ENCODE assay signal across 14 cellular contexts in genomic region chr2:148545387-148546256, GRCh38.
DNase-seq lines count a peak whose midpoint lies in the region; ATAC-seq and TF ChIP-seq lines count a peak whose summit lies in the region.
"Had no signal": no experiment of that assay in that cellular context is flagged by ENCODE, and none has a peak within 500 bp of the region (broad histone marks: within the 10 kb centered on the region; RNA-seq: fewer than 3 reads in every experiment).

No MANE protein-coding gene starts in this region.

- peaks cover 2% of the 10 kb centered on the region for H3K36me3 Mint-ChIP-seq in activated naive CD4-positive, alpha-beta T cell treated with anti-CD3 and anti-CD28 coated beads, Interleukin-2, amount 10 ng/mL, durations not matched to agents 7 days and 5 days
- H3K36me3 Mint-ChIP-seq in activated CD8-positive, alpha-beta T cell treated with anti-CD3 and anti-CD28 coated beads for 36 hours (ENCODE audit: low read depth): no peaks in the 10 kb centered on the region
- no peaks in the 10 kb centered on the region for H3K36me3 Mint-ChIP-seq in Caco-2 (ENCODE audit: insufficient read depth, unreplicated experiment)
- H3K36me3 Mint-ChIP-seq: memory B cell had no signal

- peak; percentile 84 for ATAC-seq in activated CD8-positive, alpha-beta T cell treated with anti-CD3 and anti-CD28 coated beads for 36 hours
- no peak for ATAC-seq in HG02571 (IDR thresholded peaks at IDR 0.05; ENCODE audit: unreplicated experiment)

- H3K27ac ChIP-seq in neutrophil: peak overlapping the region; percentile 65
- no peak overlapping the region for H3K27ac ChIP-seq in WERI-Rb-1
- H3K27ac ChIP-seq: thoracic aorta had no signal

- intact Hi-C loops in activated CD8-positive, alpha-beta T cell treated with anti-CD3 and anti-CD28 coated beads for 36 hours (cut with micrococcal nuclease): no loop called here
- intact Hi-C loops in Caco-2 (cut with micrococcal nuclease; ENCODE audit: unreplicated experiment): no loop called here

- H3K4me2 ChIP-seq in Loucy (ENCODE audit: low read depth, low read length, poor library complexity, severe bottlenecking): peak overlapping the region; percentile 70

- POLR2A ChIA-PET in activated CD8-positive, alpha-beta T cell treated with anti-CD3 and anti-CD28 coated beads for 36 hours (lab: Charles Lee): interaction anchor here (0.5 to 1.9 kb wide), 7 partner anchors 11 to 1589 kb away, joined by 3 to 7 read pairs (median 3); no protein-coding TSS in a partner anchor
- POLR2A ChIA-PET in Caco-2 (lab: Charles Lee): no interaction called here

- H3K27me3 ChIP-seq in Loucy (ENCODE audit: insufficient read depth, low read length, poor library complexity, severe bottlenecking) (no peaks in the 10 kb centered on the region), neutrophil (no peaks in the 10 kb centered on the region), Caco-2 (replicated peaks; ENCODE audit: control insufficient read depth, insufficient read depth, low read length) (no peaks in the 10 kb centered on the region), WERI-Rb-1 (ENCODE audit: insufficient read depth, low read depth, severe bottlenecking) (no peaks in the 10 kb centered on the region)

- CTCF ChIA-PET in activated naive CD4-positive, alpha-beta T cell treated with anti-CD3 and anti-CD28 coated beads, Interleukin-2, amount 10 ng/mL, durations not matched to agents 7 days and 5 days (lab: Charles Lee): no interaction called here
- CTCF ChIA-PET in activated CD8-positive, alpha-beta T cell treated with anti-CD3 and anti-CD28 coated beads for 36 hours (lab: Charles Lee): interaction anchor here (1.1 to 2.0 kb wide), 2 partner anchors 9 to 36 kb away, joined by 3 to 5 read pairs; no protein-coding TSS in a partner anchor
- CTCF ChIA-PET in Caco-2 (lab: Charles Lee): no interaction called here

- H2AFZ ChIP-seq in Loucy (ENCODE audit: low read length): no peak overlapping the region

- BruUV-seq in Caco-2 (replicated peaks; lab: Mats Ljungman, UMichigan): no TSS peak

- no peaks in the 10 kb centered on the region for H3K27me3 Mint-ChIP-seq in activated naive CD4-positive, alpha-beta T cell treated with anti-CD3 and anti-CD28 coated beads, Interleukin-2, amount 10 ng/mL, durations not matched to agents 7 days and 5 days
- no peaks in the 10 kb centered on the region for H3K27me3 Mint-ChIP-seq in activated CD8-positive, alpha-beta T cell treated with anti-CD3 and anti-CD28 coated beads for 36 hours
- peaks cover 8% of the 10 kb centered on the region for H3K27me3 Mint-ChIP-seq in Caco-2 (ENCODE audit: insufficient read depth, unreplicated experiment)

- peak overlapping the region; percentile 40 for H3K4me3 ChIP-seq in Loucy (ENCODE audit: low read length, poor library complexity, severe bottlenecking)
- no peak overlapping the region for H3K4me3 ChIP-seq in neutrophil (ENCODE audit: low read depth in 1 of 2, low read length in 1 of 2)
- no peak overlapping the region for H3K4me3 ChIP-seq in Caco-2 (ENCODE audit: low read depth, low read length)
- no peak overlapping the region for H3K4me3 ChIP-seq in WERI-Rb-1 (ENCODE audit: low read depth, low read length)
- H3K4me3 ChIP-seq: HAP-1, thoracic aorta had no signal

- H4K20me1 ChIP-seq in Loucy (ENCODE audit: insufficient read depth, low read length, poor library complexity, severe bottlenecking): no peaks in the 10 kb centered on the region

- H3K27ac Mint-ChIP-seq in activated naive CD4-positive, alpha-beta T cell treated with anti-CD3 and anti-CD28 coated beads, Interleukin-2, amount 10 ng/mL, durations not matched to agents 7 days and 5 days: peak overlapping the region; percentile 82
- H3K27ac Mint-ChIP-seq in activated CD8-positive, alpha-beta T cell treated with anti-CD3 and anti-CD28 coated beads for 36 hours: peak overlapping the region; percentile 64
- H3K27ac Mint-ChIP-seq in Caco-2 (ENCODE audit: unreplicated experiment): no peak overlapping the region
- H3K27ac Mint-ChIP-seq: memory B cell had no signal

- H3K9me3 ChIP-seq in Loucy (ENCODE audit: insufficient read depth, low read depth, low read length) (no peaks in the 10 kb centered on the region), neutrophil (no peaks in the 10 kb centered on the region), Caco-2 (no peaks in the 10 kb centered on the region), WERI-Rb-1 (ENCODE audit: severe bottlenecking) (no peaks in the 10 kb centered on the region)
- H3K9me3 ChIP-seq: HAP-1, thoracic aorta had no signal

- no peaks in the 10 kb centered on the region for H3K36me3 ChIP-seq in Loucy (ENCODE audit: insufficient read depth, low read length)
- no peaks in the 10 kb centered on the region for H3K36me3 ChIP-seq in neutrophil
- H3K36me3 ChIP-seq in Caco-2 (ENCODE audit: control insufficient read depth, insufficient read depth, low read length): no peaks in the 10 kb centered on the region
- no peaks in the 10 kb centered on the region for H3K36me3 ChIP-seq in WERI-Rb-1
- H3K36me3 ChIP-seq: HAP-1, thoracic aorta had no signal

- peak overlapping the region; percentile 38 for H3K9ac ChIP-seq in Loucy (ENCODE audit: low read depth, low read length, poor library complexity, severe bottlenecking)

- H3K9me2 ChIP-seq in Loucy (replicated peaks; ENCODE audit: low read depth, low read length): no peaks in the 10 kb centered on the region

- no peak for DNase-seq in activated naive CD4-positive, alpha-beta T cell treated with anti-CD3 and anti-CD28 coated beads, Interleukin-2, amount 10 ng/mL, durations not matched to agents 7 days and 5 days
- DNase-seq in activated naive CD4-positive, alpha-beta T cell treated with anti-CD3 and anti-CD28 coated beads, Interleukin-2, amount 50 U/mL, for 16 hours: no peak
- DNase-seq in activated CD8-positive, alpha-beta T cell treated with anti-CD3 and anti-CD28 coated beads for 36 hours: peak; percentile 36
- DNase-seq in Caco-2 (no peak), WERI-Rb-1 (no peak)
- DNase-seq: aorta, kidney, NCI-H187 treated with DMSO at 0.1 percent for 48 hours had no signal

- H3F3A ChIP-seq in Loucy (ENCODE audit: low read depth): no peaks in the 10 kb centered on the region

- H3K9me3 Mint-ChIP-seq in activated naive CD4-positive, alpha-beta T cell treated with anti-CD3 and anti-CD28 coated beads, Interleukin-2, amount 10 ng/mL, durations not matched to agents 7 days and 5 days: no peaks in the 10 kb centered on the region
- no peaks in the 10 kb centered on the region for H3K9me3 Mint-ChIP-seq in activated CD8-positive, alpha-beta T cell treated with anti-CD3 and anti-CD28 coated beads for 36 hours
- no peaks in the 10 kb centered on the region for H3K9me3 Mint-ChIP-seq in Caco-2 (ENCODE audit: unreplicated experiment)
- H3K9me3 Mint-ChIP-seq: memory B cell had no signal

- TF ChIP-seq CTCF in Loucy (conservative IDR thresholded peaks at IDR 0.05; ENCODE audit: low read length) (no peak), neutrophil (IDR thresholded peaks at IDR 0.05) (no peak), Caco-2 (IDR thresholded peaks at IDR 0.05; ENCODE audit: insufficient read depth in 1 of 2, low read depth in 1 of 2, low read length in 1 of 2, severe bottlenecking in 1 of 2, unreplicated experiment in 1 of 2) (no peak), WERI-Rb-1 (IDR thresholded peaks at IDR 0.05; ENCODE audit: low read depth, low read length) (no peak)
- TF ChIP-seq CTCF in activated CD8-positive, alpha-beta T cell treated with anti-CD3 and anti-CD28 coated beads for 36 hours (IDR thresholded peaks at IDR 0.05): no peak

- peaks cover 37% of the 10 kb centered on the region for H3K4me1 Mint-ChIP-seq in activated naive CD4-positive, alpha-beta T cell treated with anti-CD3 and anti-CD28 coated beads, Interleukin-2, amount 10 ng/mL, durations not matched to agents 7 days and 5 days
- H3K4me1 Mint-ChIP-seq in activated CD8-positive, alpha-beta T cell treated with anti-CD3 and anti-CD28 coated beads for 36 hours (ENCODE audit: low read depth): peaks cover 36% of the 10 kb centered on the region
- H3K4me1 Mint-ChIP-seq in Caco-2 (ENCODE audit: low read depth, unreplicated experiment): no peaks in the 10 kb centered on the region

- H3K4me1 ChIP-seq in Loucy (ENCODE audit: insufficient read depth, low read length, poor library complexity, severe bottlenecking) (peaks cover 41% of the 10 kb centered on the region), neutrophil (ENCODE audit: control insufficient read depth in 1 of 2, insufficient read depth in 1 of 2, low read depth in 1 of 2, low read length in 1 of 2) (peaks cover 23 to 26% of the 10 kb centered on the region in 2 experiments), Caco-2 (no peaks in the 10 kb centered on the region)
- H3K4me1 ChIP-seq: HAP-1 had no signal

- H3K79me2 ChIP-seq in Loucy (ENCODE audit: insufficient read depth, low read length): no peaks in the 10 kb centered on the region

- H3K4me3 Mint-ChIP-seq in activated naive CD4-positive, alpha-beta T cell treated with anti-CD3 and anti-CD28 coated beads, Interleukin-2, amount 10 ng/mL, durations not matched to agents 7 days and 5 days: no peak overlapping the region
- no peak overlapping the region for H3K4me3 Mint-ChIP-seq in activated CD8-positive, alpha-beta T cell treated with anti-CD3 and anti-CD28 coated beads for 36 hours
- H3K4me3 Mint-ChIP-seq in Caco-2 (ENCODE audit: unreplicated experiment): no peak overlapping the region
- H3K4me3 Mint-ChIP-seq: memory B cell had no signal
